25 cellular contexts compared by ENCODE assay signal in genomic region chr15:69138963-69139362, GRCh38.
"Had no signal": no experiment of that assay in that cellular context is flagged by ENCODE, and none has a peak within 500 bp of the region (broad histone marks: within the 10 kb centered on the region; RNA-seq: fewer than 3 reads in every experiment).

No MANE protein-coding gene starts in this region.

- H3K27ac Mint-ChIP-seq: immature natural killer cell; nephron progenitor cell; progenitor cell of endocrine pancreas; stimulated activated memory B cell treated with anti-CD40 and anti-IgM and Interleukin-4, amounts not matched to agents 10 μg/mL and 1 μg/mL and 100 μg/mL, for 72 hours; stimulated activated naive CD8-positive, alpha-beta T cell treated with anti-CD3 and anti-CD28 coated beads, Interleukin-15, amount 100 ng/mL, for 72 hours had no signal

- H3K9me3 Mint-ChIP-seq: immature natural killer cell; stimulated activated naive CD8-positive, alpha-beta T cell treated with anti-CD3 and anti-CD28 coated beads, Interleukin-15, amount 100 ng/mL, for 72 hours had no signal

- H3K4me1 Mint-ChIP-seq: immature natural killer cell; naive thymus-derived CD8-positive, alpha-beta T cell; stimulated activated memory B cell treated with anti-CD40 and anti-IgM and Interleukin-4, amounts not matched to agents 10 μg/mL and 1 μg/mL and 100 μg/mL, for 72 hours; stimulated activated naive CD8-positive, alpha-beta T cell treated with anti-CD3 and anti-CD28 coated beads, Interleukin-15, amount 100 ng/mL, for 72 hours had no signal

- H3K27me3 ChIP-seq: left lung, ovary, right atrium auricular region, right lobe of liver, transverse colon, upper lobe of left lung, vagina had no signal

- H3K4me1 ChIP-seq: left lung, lower lobe of right lung, right atrium auricular region, upper lobe of left lung, vagina had no signal

- H3K9me3 ChIP-seq: left lung, lower lobe of right lung, ovary, right atrium auricular region, right lobe of liver, transverse colon, upper lobe of left lung, vagina had no signal

- H3K4me3 Mint-ChIP-seq: immature natural killer cell; naive thymus-derived CD8-positive, alpha-beta T cell; nephron progenitor cell; stimulated activated memory B cell treated with anti-CD40 and anti-IgM and Interleukin-4, amounts not matched to agents 10 μg/mL and 1 μg/mL and 100 μg/mL, for 72 hours; stimulated activated naive CD8-positive, alpha-beta T cell treated with anti-CD3 and anti-CD28 coated beads, Interleukin-15, amount 100 ng/mL, for 72 hours had no signal

- H3K4me3 ChIP-seq: left lung, lower lobe of right lung, ovary, right atrium auricular region, right lobe of liver, smooth muscle cell, transverse colon, upper lobe of left lung, vagina had no signal

- H3K36me3 ChIP-seq: left lung, lower lobe of right lung, ovary, right atrium auricular region, right lobe of liver, transverse colon, upper lobe of left lung, vagina had no signal

- ATAC-seq: left colon; left lung; lower lobe of right lung; naive thymus-derived CD8-positive, alpha-beta T cell; right lobe of liver; stimulated activated memory B cell treated with anti-CD40 and anti-IgM and Interleukin-4, amounts not matched to agents 10 μg/mL and 1 μg/mL and 100 μg/mL, for 72 hours; stimulated activated naive CD8-positive, alpha-beta T cell treated with anti-CD3 and anti-CD28 coated beads, Interleukin-15, amount 100 ng/mL, for 72 hours had no signal

- DNase-seq: immature natural killer cell; kidney; left colon; left lung; lower lobe of right lung; mammary epithelial cell; mesenchymal stem cell; naive thymus-derived CD8-positive, alpha-beta T cell; nephron progenitor cell; ovary; right lobe of liver; stimulated activated CD4-positive, alpha-beta T cell treated with anti-CD3 and anti-CD28 coated beads, Interleukin-1b, Interleukin-23, amount 100 ng/mL, for 48 hours; stimulated activated CD4-positive, alpha-beta T cell treated with anti-CD3 and anti-CD28 coated beads, Interleukin-2, amount 100 ng/mL, for 48 hours; stimulated activated CD4-positive, alpha-beta T cell treated with anti-CD3 and anti-CD28 coated beads, Interleukin-4, amount 100 ng/mL, for 4 hours; stimulated activated CD8-positive, alpha-beta memory T cell treated with anti-CD3 and anti-CD28 coated beads, Interleukin-4, amount 100 ng/mL, for 48 hours; stimulated activated naive CD4-positive, alpha-beta T cell treated with Interleukin-2 at 50 U/mL for 16 hours; stimulated activated naive CD8-positive, alpha-beta T cell treated with anti-CD3 and anti-CD28 coated beads, Interleukin-15, amount 100 ng/mL, for 72 hours; substantia nigra; transverse colon; upper lobe of left lung had no signal

- H3K36me3 Mint-ChIP-seq: immature natural killer cell; naive thymus-derived CD8-positive, alpha-beta T cell; stimulated activated memory B cell treated with anti-CD40 and anti-IgM and Interleukin-4, amounts not matched to agents 10 μg/mL and 1 μg/mL and 100 μg/mL, for 72 hours had no signal

- H3K27ac ChIP-seq: left lung, lower lobe of right lung, ovary, right atrium auricular region, right lobe of liver, transverse colon, upper lobe of left lung, vagina had no signal
